ENCODE assay signal across 8 cellular contexts in the genomic region with DNA sequence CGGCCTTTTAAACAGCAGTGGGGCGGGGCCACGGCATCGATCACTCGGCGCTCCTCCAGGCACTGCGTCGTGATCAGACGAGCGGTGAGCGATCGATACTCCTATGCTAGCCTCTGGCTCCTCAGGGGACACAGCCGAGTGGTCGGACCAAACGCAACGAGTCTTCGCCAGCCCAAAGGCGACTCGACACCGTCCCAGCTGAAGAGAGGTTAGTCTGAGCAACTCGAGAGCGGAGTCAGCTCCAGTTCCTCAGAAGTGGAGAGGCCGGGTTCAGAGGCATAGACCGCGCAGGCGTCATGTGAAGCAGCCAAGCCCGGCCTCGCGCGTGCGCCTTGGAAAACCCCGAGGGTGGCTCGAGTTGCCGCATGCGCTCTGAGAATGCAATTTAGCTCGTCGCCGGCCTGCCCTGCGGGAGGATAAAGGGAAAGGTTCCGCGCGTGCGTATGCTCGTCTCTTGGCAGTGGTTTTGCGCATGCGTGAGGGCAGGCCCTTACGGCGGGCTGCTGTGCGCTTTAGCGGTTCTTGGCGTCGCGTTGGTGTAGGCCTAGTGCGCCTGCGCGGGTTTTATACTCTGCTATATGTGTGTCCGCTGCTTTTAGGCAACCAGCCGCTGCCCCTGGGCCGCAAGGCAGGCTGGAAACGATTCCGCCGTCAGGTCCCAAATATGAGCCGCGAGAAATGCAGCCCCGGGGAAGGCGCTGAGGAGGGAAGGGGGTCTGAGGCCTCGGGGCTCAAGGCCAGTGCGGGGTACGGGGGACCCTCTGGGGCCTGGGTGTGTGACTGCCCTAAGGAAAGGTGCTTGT. TPM values are rescaled to one million over a fixed set of nuclear protein-coding genes. Genes with fewer than 3 reads are reported as not detected.
A peak's percentile ranks its signal among the peaks of the same experiment; 100 is the strongest.
DNase-seq lines count a peak whose midpoint lies in the region; ATAC-seq and TF ChIP-seq lines count a peak whose summit lies in the region.

A gene (plus strand): TSS at position 98 of the 803 bp plus-strand sequence. CDS start 6,598 bp downstream, outside the sequence.

- peak within 1 kb of the TSS; percentile 63 for H3K27ac ChIP-seq in RWPE2 (ENCODE audit: poor library complexity, severe bottlenecking)

- H3K4me1 ChIP-seq in RWPE2 (ENCODE audit: insufficient read depth, poor library complexity, severe bottlenecking): no peaks in the 10 kb centered on the region

- H3K9me3 ChIP-seq in RWPE2 (ENCODE audit: severe bottlenecking): no peaks in the 10 kb centered on the region

- H3K4me3 ChIP-seq in RWPE2 (ENCODE audit: severe bottlenecking) (peak within 1 kb of the TSS; percentile 65), fibroblast of pulmonary artery (replicated peaks; ENCODE audit: low read depth, low read length) (peak within 1 kb of the TSS; percentile 88)

- peak within 1 kb of the TSS; percentile 95 to 96 for H3K27ac Mint-ChIP-seq in natural killer cell treated with Interleukin-12 subunit alpha and Interleukin-12 subunit beta and Interleukin-15 and Interleukin-18, amount 100 ng/mL, for 72 hours

- TF ChIP-seq CTCF in RWPE2 (IDR thresholded peaks at IDR 0.05; ENCODE audit: poor library complexity, severe bottlenecking) (no peak), fibroblast of pulmonary artery (IDR thresholded peaks at IDR 0.05; ENCODE audit: low read length, missing control alignments) (no peak)

- peaks cover 39 to 49% of the 10 kb centered on the region in 2 donors for H3K4me1 Mint-ChIP-seq in natural killer cell treated with Interleukin-12 subunit alpha and Interleukin-12 subunit beta and Interleukin-15 and Interleukin-18, amount 100 ng/mL, for 72 hours (ENCODE audit: low read depth in 2 of 2)

- no peaks in the 10 kb centered on the region for H3K27me3 Mint-ChIP-seq in natural killer cell treated with Interleukin-12 subunit alpha and Interleukin-12 subunit beta and Interleukin-15 and Interleukin-18, amount 100 ng/mL, for 72 hours

- H3K36me3 ChIP-seq in RWPE2 (ENCODE audit: low read depth): no peaks in the 10 kb centered on the region

- H3K4me3 Mint-ChIP-seq in natural killer cell treated with Interleukin-12 subunit alpha and Interleukin-12 subunit beta and Interleukin-15 and Interleukin-18, amount 100 ng/mL, for 72 hours: peak within 1 kb of the TSS; percentile 90

- DNase-seq in EH (ENCODE audit: low read depth) (peak; percentile 100), H4 (ENCODE audit: low spot score) (peak; percentile 100), LoVo (ENCODE audit: low spot score) (peak; percentile 100), RWPE2 (ENCODE audit: low spot score) (peak; percentile 99), fibroblast of pulmonary artery (ENCODE audit: low read depth) (peak; percentile 100)
- peak; percentile 99 for DNase-seq in activated T-helper 9 cell treated with anti-CD3 and anti-CD28 coated beads, Interleukin-2, amount 50 U/mL, for 16 hours (ENCODE audit: low read depth)
- DNase-seq in natural killer cell treated with Interleukin-12 subunit alpha and Interleukin-12 subunit beta and Interleukin-15 and Interleukin-18, amount 100 ng/mL, for 72 hours (ENCODE audit: low spot score): peak; percentile 100
- peak; percentile 99 for DNase-seq in stimulated activated naive CD8-positive, alpha-beta T cell treated with anti-CD3 and anti-CD28 coated beads, Interleukin-15, Interleukin-2, amounts not matched to agents 100 U/mL and 50 U/mL, for 24 hours

- no peaks in the 10 kb centered on the region for H3K27me3 ChIP-seq in RWPE2 (ENCODE audit: insufficient read depth, poor library complexity, severe bottlenecking)

- no peaks in the 10 kb centered on the region for H3K36me3 Mint-ChIP-seq in natural killer cell treated with Interleukin-12 subunit alpha and Interleukin-12 subunit beta and Interleukin-15 and Interleukin-18, amount 100 ng/mL, for 72 hours

- ATAC-seq in RWPE2 (ENCODE audit: low read depth): peak; percentile 91
- peak; percentile 93 to 94 for ATAC-seq in natural killer cell treated with Interleukin-12 subunit alpha and Interleukin-12 subunit beta and Interleukin-15 and Interleukin-18, amount 100 ng/mL, for 72 hours
- peak; percentile 90 for ATAC-seq in stimulated activated naive CD8-positive, alpha-beta T cell treated with anti-CD3 and anti-CD28 coated beads, Interleukin-15, Interleukin-2, amounts not matched to agents 100 U/mL and 50 U/mL, for 24 hours

- peaks cover 3% of the 10 kb centered on the region for H3K9me3 Mint-ChIP-seq in natural killer cell treated with Interleukin-12 subunit alpha and Interleukin-12 subunit beta and Interleukin-15 and Interleukin-18, amount 100 ng/mL, for 72 hours

RNA-seq across cellular contexts. Expression of the gene that starts here (rescaled TPM):
- 3.6 and 5.0 TPM in 2 replicates for total RNA-seq in H4 (2014; rRNA removed; shearing (Covaris generic))
- 10 to 100 TPM in 1 of 2 donors, 1 to 10 TPM in 1; 7.3 to 12.0 TPM for total RNA-seq in natural killer cell treated with Interleukin-12 subunit alpha and Interleukin-12 subunit beta and Interleukin-15 and Interleukin-18, amount 100 ng/mL, for 72 hours

Comparison
In these comparisons a context has a peak if more than half of its experiments do, and no peak if none do; other contexts are left out.
1. Peak in every context shown above with its lines: DNase-seq, ATAC-seq, H3K4me3 ChIP-seq and H3K27ac ChIP-seq.